In genomic region chr12:50110762-50111416, GRCh38 we compare ENCODE assay signal across 1 cellular context.
TF ChIP-seq lines count a peak whose summit lies in the region.

No MANE protein-coding gene starts in this region.

TF ChIP-seq in K562, 482 proteins besides CTCF, POLR2A, EP300 and RAD21:
- TF ChIP-seq TBP (optimal IDR thresholded peaks at IDR 0.05; ENCODE audit: low read depth, low read length) (no peak), RBBP5 (IDR thresholded peaks at IDR 0.05; ENCODE audit: borderline replicate concordance, insufficient read depth, low read length, poor library complexity, severe bottlenecking) (peak; percentile 31), COPS2 (conservative IDR thresholded peaks at IDR 0.05) (no peak), MEF2D (tag; conservative IDR thresholded peaks at IDR 0.05; ENCODE audit: low read depth) (0 out of 2 replicates have a peak, but pooled peaks have one; percentile 42), TAF1 (IDR thresholded peaks at IDR 0.05; ENCODE audit: control insufficient read depth, extremely low read depth, insufficient read depth, low read length, severe bottlenecking) (no peak), STAT5A (IDR thresholded peaks at IDR 0.05; ENCODE audit: borderline replicate concordance, low read length) (no peak), FOSL1 (tag; conservative IDR thresholded peaks at IDR 0.05) (0 out of 2 replicates have a peak, but pooled peaks have one; percentile 31), ZNF589 (CRISPR knock-in tag; IDR thresholded peaks at IDR 0.05; ENCODE audit: low read depth) (0 out of 2 replicates have a peak, but pooled peaks have one; percentile 16), TFAP4 (CRISPR knock-in tag; IDR thresholded peaks at IDR 0.05; ENCODE audit: borderline replicate concordance) (no peak), ZNF263 (CRISPR knock-in tag; IDR thresholded peaks at IDR 0.05; ENCODE audit: borderline replicate concordance) (0 out of 2 replicates have a peak, but pooled peaks have one; percentile 36), ZFX (CRISPR knock-in tag; IDR thresholded peaks at IDR 0.05) (peak; percentile 5; the same call in 1 of the 2 replicates), FOXA1 (IDR thresholded peaks at IDR 0.05; ENCODE audit: borderline replicate concordance) (no peak), KAT7 (CRISPR knock-in tag; IDR thresholded peaks at IDR 0.05; ENCODE audit: borderline replicate concordance) (0 out of 2 replicates have a peak, but pooled peaks have one; percentile 79), CBX8 (IDR thresholded peaks at IDR 0.05; ENCODE audit: borderline replicate concordance, extremely low read depth, low read depth, low read length, poor library complexity, severe bottlenecking) (no peak), MCM5 (IDR thresholded peaks at IDR 0.05; ENCODE audit: low read depth) (no peak), MEF2A (IDR thresholded peaks at IDR 0.05; ENCODE audit: control insufficient read depth, low read depth, low read length) (peak; percentile 70; the same call in 1 of the 2 replicates)
TF ChIP-seq in K562: peak in this region for 8.
